In the genomic region with DNA sequence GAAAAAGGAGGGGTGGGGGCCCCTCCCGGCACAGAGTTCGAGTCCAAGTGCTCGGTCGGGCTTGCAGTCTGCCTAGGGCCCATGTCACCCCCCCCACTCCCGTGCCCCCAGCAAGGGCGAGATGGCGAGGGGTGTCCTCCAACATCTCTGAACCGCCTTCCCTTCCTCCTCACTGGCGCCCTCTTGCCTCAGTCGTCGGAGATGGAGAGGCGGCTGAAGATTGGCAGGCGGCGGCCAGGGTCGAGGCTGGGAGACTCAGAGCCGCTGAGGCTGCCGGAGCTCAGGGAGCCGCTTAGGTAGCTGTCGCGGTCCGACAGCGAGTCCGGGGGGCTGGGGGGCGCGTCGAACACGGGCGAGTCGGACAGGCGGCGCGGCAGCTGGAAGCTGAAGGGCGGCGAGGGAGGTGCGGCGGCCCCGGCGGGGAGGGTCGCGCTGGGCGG, we compare ENCODE assay signal across 8 cellular contexts. TPM values are rescaled to one million over a fixed set of nuclear protein-coding genes. Genes with fewer than 3 reads are reported as not detected.
DNase-seq lines count a peak whose midpoint lies in the region; ATAC-seq and TF ChIP-seq lines count a peak whose summit lies in the region.

No MANE protein-coding gene starts in this region.

- peak overlapping the region; percentile 74 to 98 (median 95) for H3K4me3 Mint-ChIP-seq in T-cell

- peak; percentile 44 for TF ChIP-seq CTCF in hepatocyte (IDR thresholded peaks at IDR 0.05; ENCODE audit: poor library complexity)
- peak in 2 of 4 experiments; percentile 9 to 26 for TF ChIP-seq CTCF in sigmoid colon (IDR thresholded peaks at IDR 0.05)

- no peaks in the 10 kb centered on the region for H3K9me2 ChIP-seq in hepatocyte (replicated peaks; ENCODE audit: insufficient read depth)

- H3K4me1 ChIP-seq in hepatocyte (ENCODE audit: insufficient read depth) (peaks cover 35% of the 10 kb centered on the region), sigmoid colon (peaks cover 0 to 57% (median 52%) of the 10 kb centered on the region in 4 donors)

- H3K27ac Mint-ChIP-seq in T-cell, result peak overlapping the region; percentile 97 to 99

- H3K27ac ChIP-seq in hepatocyte (peak overlapping the region; percentile 100), sigmoid colon (peak overlapping the region; percentile 99 to 100 (median 100))

- TF ChIP-seq EP300 in sigmoid colon (IDR thresholded peaks at IDR 0.05), result no peak

- TF ChIP-seq POLR2A in sigmoid colon (IDR thresholded peaks at IDR 0.05), result no peak

- intact Hi-C loops in sigmoid colon (cut with DNase I), result loop anchor here (5.0 kb wide), 1 partner anchor 117 kb away; no protein-coding TSS in a partner anchor

- CTCF ChIA-PET in T-cell (lab: Charles Lee), result interaction anchor here in 1 of 2 donors (0.6 to 1.5 kb wide), 5 partner anchors 56 to 96 kb away, joined by 3 to 5 read pairs (median 4); no protein-coding TSS in a partner anchor

- H3K36me3 Mint-ChIP-seq in T-cell, result peaks cover 37% of the 10 kb centered on the region

- ATAC-seq in T-cell (replicated peaks in 1 of 4), result no peak
- no peak for ATAC-seq in HG03432 (IDR thresholded peaks at IDR 0.05; ENCODE audit: unreplicated experiment)

- DNase-seq in SKM-1 (lab: John Stamatoyannopoulos, UW; ENCODE audit: unreplicated experiment) (peak; percentile 29), SKM-1 treated with dmso at 0.1 percent for 144 hours (lab: John Stamatoyannopoulos, UW; ENCODE audit: unreplicated experiment) (no peak), T-cell (peak; percentile 59 to 83 (median 71)), amygdala (lab: John Stamatoyannopoulos, UW) (peak in 41 of 56 donors; percentile 9 to 66 (median 41)), hepatocyte (ENCODE audit: low spot score) (peak; percentile 83), sigmoid colon (peak; percentile 86), NCI-H146 treated with DMSO at 0.1 percent for 48 hours (lab: John Stamatoyannopoulos, UW; ENCODE audit: unreplicated experiment) (no peak)

- H3K4me3 ChIP-seq in hepatocyte (peak overlapping the region; percentile 69), sigmoid colon (peak overlapping the region; percentile 73 to 96 (median 92))

- H3K9me3 ChIP-seq in hepatocyte (ENCODE audit: low read depth) (no peaks in the 10 kb centered on the region), sigmoid colon (no peaks in the 10 kb centered on the region)

- WGBS in hepatocyte (ENCODE audit: low lambda C conversion rate, missing lambda C conversion rate), result under 1% methylated on average over 20 of the region's 41 CpGs
- 0 to 1% methylated on average over 41 of the region's 41 CpGs for whole genome bisulfite sequencing in sigmoid colon, 2 donors

- H3K4me2 ChIP-seq in hepatocyte, result peak overlapping the region; percentile 77

- H2AFZ ChIP-seq in hepatocyte, result no peak overlapping the region

- H3K9me3 Mint-ChIP-seq in T-cell, result no peaks in the 10 kb centered on the region

- H3K79me2 ChIP-seq in hepatocyte, result peaks cover 53% of the 10 kb centered on the region

- H3K4me1 Mint-ChIP-seq in T-cell, result peaks cover 39 to 60% (median 42%) of the 10 kb centered on the region in 3 donors

- POLR2A ChIA-PET in T-cell (lab: Charles Lee), result interaction anchor here (0.5 to 2.4 kb wide), 8 partner anchors 33 to 380 kb away, joined by 3 to 13 read pairs (median 6); no protein-coding TSS in a partner anchor

- peaks cover 0 to 3% of the 10 kb centered on the region in 2 donors for H3K27me3 Mint-ChIP-seq in T-cell

- peaks cover 33% of the 10 kb centered on the region for H4K20me1 ChIP-seq in hepatocyte (ENCODE audit: insufficient read depth, poor library complexity, severe bottlenecking)

- H3K27me3 ChIP-seq in hepatocyte (no peaks in the 10 kb centered on the region), sigmoid colon (no peaks in the 10 kb centered on the region)

- H3K36me3 ChIP-seq in hepatocyte (replicated peaks; ENCODE audit: insufficient read depth, low read depth), result no peaks in the 10 kb centered on the region
- peaks cover 5 to 30% (median 16%) of the 10 kb centered on the region in 4 donors for H3K36me3 ChIP-seq in sigmoid colon

RNA-seq across cellular contexts. Expression of a gene that starts 2.3 kb away (rescaled TPM):
- total RNA-seq in T-cell, result 100 to 1,000 TPM; 329 to 974 (median 377) TPM
- 77.6 and 85.1 TPM in 2 replicates for total RNA-seq in hepatocyte
- 266 and 285 TPM in 2 replicates for polyA plus RNA-seq in hepatocyte
- 100 to 1,000 TPM in 1 of 4 donors, 10 to 100 TPM in 3; 59.8 to 115 (median 72.3) TPM for total RNA-seq in sigmoid colon
- 100 to 1,000 TPM in 2 of 3 donors, 10 to 100 TPM in 1; 97.3 to 120 (median 116) TPM for polyA plus RNA-seq in sigmoid colon

Comparison
In these comparisons a context has a peak if more than half of its experiments do, and no peak if none do; other contexts are left out.
1. DNase-seq: peak in SKM-1 (single experiment), T-cell (34 of 34), amygdala (41 of 56), hepatocyte (single experiment) and sigmoid colon (single experiment); none in SKM-1 treated with dmso at 0.1 percent for 144 hours (single experiment) and NCI-H146 treated with DMSO at 0.1 percent for 48 hours (single experiment).